8 cellular contexts compared by ENCODE assay signal in genomic region chr12:131711551-131712205, GRCh38. TPM values are rescaled to one million over a fixed set of nuclear protein-coding genes. Genes with fewer than 3 reads are reported as not detected.
DNase-seq lines count a peak whose midpoint lies in the region; ATAC-seq and TF ChIP-seq lines count a peak whose summit lies in the region.

No MANE protein-coding gene starts in this region.

- no peaks in the 10 kb centered on the region for H3K27me3 ChIP-seq in BLaER1
- H3K27me3 ChIP-seq in HUES6 (ENCODE audit: control insufficient read depth, insufficient read depth, low read length) = no peaks in the 10 kb centered on the region
- no peaks in the 10 kb centered on the region for H3K27me3 ChIP-seq in mononuclear cell (ENCODE audit: insufficient read depth, low read length)

- H3K27ac Mint-ChIP-seq in MCF 10A (ENCODE audit: low read depth, unreplicated experiment) = peak overlapping the region; percentile 100

- peaks cover 33% of the 10 kb centered on the region for H4K20me1 ChIP-seq in BLaER1

- no peak for TF ChIP-seq CTCF in MCF 10A (IDR thresholded peaks at IDR 0.05; ENCODE audit: unreplicated experiment)

- no peaks in the 10 kb centered on the region for H3K27me3 Mint-ChIP-seq in MCF 10A (ENCODE audit: insufficient read depth, unreplicated experiment)

- H3K9me3 ChIP-seq in BLaER1 (no peaks in the 10 kb centered on the region), HUES6 (ENCODE audit: control insufficient read depth, insufficient read depth, low read depth, low read length) (no peaks in the 10 kb centered on the region), mononuclear cell (ENCODE audit: low read depth, low read length) (no peaks in the 10 kb centered on the region)

- H3K4me1 ChIP-seq in BLaER1 = peaks cover 25% of the 10 kb centered on the region
- peaks cover 8% of the 10 kb centered on the region; the same call in 1 of the 2 replicates for H3K4me1 ChIP-seq in HUES6 (ENCODE audit: control insufficient read depth, insufficient read depth, low read length)
- H3K4me1 ChIP-seq in mononuclear cell (ENCODE audit: insufficient read depth, low read length) = peaks cover 21% of the 10 kb centered on the region

- H3K36me3 ChIP-seq in BLaER1 = peaks cover 36% of the 10 kb centered on the region
- H3K36me3 ChIP-seq in HUES6 (ENCODE audit: control insufficient read depth, insufficient read depth, low read length) = peaks cover 39% of the 10 kb centered on the region

- peak overlapping the region; percentile 95 for H3K4me2 ChIP-seq in BLaER1

- H3K9ac ChIP-seq in BLaER1 (peak overlapping the region; percentile 99), HUES6 (ENCODE audit: low read length) (peak overlapping the region; percentile 98)

- peaks cover 35% of the 10 kb centered on the region for H3K36me3 Mint-ChIP-seq in MCF 10A (ENCODE audit: insufficient read depth, unreplicated experiment)

- H3K4me3 ChIP-seq in BLaER1 = peak overlapping the region; percentile 96
- H3K4me3 ChIP-seq in HUES6 (ENCODE audit: low read depth, low read length) = peak overlapping the region; percentile 100
- peak overlapping the region; percentile 75 for H3K4me3 ChIP-seq in mononuclear cell (ENCODE audit: low read length)

- ATAC-seq in GM19324 (IDR thresholded peaks at IDR 0.05; ENCODE audit: low FRiP score, unreplicated experiment) (no peak), GM19351 (IDR thresholded peaks at IDR 0.05; ENCODE audit: unreplicated experiment) (no peak)

- DNase-seq in MCF 10A (ENCODE audit: unreplicated experiment) = no peak
- no peak for DNase-seq in DMS114 treated with DMSO at 0.1 percent for 48 hours (lab: John Stamatoyannopoulos, UW; ENCODE audit: unreplicated experiment)
- DNase-seq in SW 1271 (lab: John Stamatoyannopoulos, UW) = no peak

- H3K4me3 Mint-ChIP-seq in MCF 10A (ENCODE audit: unreplicated experiment) = peak overlapping the region; percentile 90

- BruUV-seq in MCF 10A (replicated peaks; lab: Mats Ljungman, UMichigan) = no TSS peak

- no peaks in the 10 kb centered on the region for H3K9me3 Mint-ChIP-seq in MCF 10A (ENCODE audit: unreplicated experiment)

- CTCF ChIA-PET in MCF 10A (lab: Yijun Ruan, JAX) = interaction anchor here (0.6 to 1.1 kb wide), 5 partner anchors 9 to 607 kb away, joined by 3 to 5 read pairs (median 3); no protein-coding TSS in a partner anchor

- H3K4me1 Mint-ChIP-seq in MCF 10A (ENCODE audit: insufficient read depth, unreplicated experiment) = peaks cover 5% of the 10 kb centered on the region

- intact Hi-C loops in MCF 10A (cut with micrococcal nuclease) = no loop called here

- POLR2A ChIA-PET in MCF 10A (lab: Yijun Ruan, JAX) = interaction anchor here (0.6 to 2.1 kb wide), 14 partner anchors 9 to 445 kb away, joined by 3 to 38 read pairs (median 3); no protein-coding TSS in a partner anchor

- H3K27ac ChIP-seq in BLaER1 (peak overlapping the region; percentile 100), HUES6 (ENCODE audit: low read depth, low read length) (peak overlapping the region; percentile 99; the same call in 1 of the 2 replicates)

RNA-seq across cellular contexts. Expression of gene SFSWAP, which starts 0.8 kb away (rescaled TPM):
- total RNA-seq in MCF 10A (2022) (68.2 and 68.8 TPM in 2 replicates), mononuclear cell (59.0 TPM)
